Comparison of ENCODE assay signal across 11 cellular contexts in the genomic region with DNA sequence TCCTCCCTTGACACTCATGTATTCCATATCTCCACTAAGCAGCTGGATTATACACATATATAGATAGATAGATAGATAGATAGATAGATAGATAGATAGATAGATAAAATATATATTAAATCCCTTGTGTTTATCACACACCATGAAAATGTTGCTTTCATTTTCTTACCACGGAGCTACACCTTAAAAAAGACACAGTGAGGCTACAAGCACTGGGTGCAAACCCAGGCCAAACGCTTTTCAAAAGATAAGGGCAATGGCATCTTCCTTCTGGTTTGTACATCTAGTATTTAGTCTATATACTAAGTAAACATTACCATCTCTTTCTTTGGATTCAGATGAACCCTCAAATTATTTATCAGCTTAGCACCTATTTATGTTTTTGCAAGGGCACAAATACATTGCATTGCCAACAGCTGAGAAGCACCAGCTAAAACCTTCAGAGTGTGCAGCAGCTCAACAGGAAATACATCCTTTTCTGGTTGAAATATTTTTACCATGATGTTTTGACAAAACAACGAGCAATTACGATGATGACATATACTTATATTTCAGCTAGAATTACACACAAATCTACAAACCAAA.
DNase-seq lines count a peak whose midpoint lies in the region; ATAC-seq, FAIRE-seq and TF ChIP-seq lines count a peak whose summit lies in the region.
"Had no signal": no experiment of that assay in that cellular context is flagged by ENCODE, and none has a peak within 500 bp of the region (broad histone marks: within the 10 kb centered on the region; RNA-seq: fewer than 3 reads in every experiment).

No MANE protein-coding gene starts in this region.

- H3K27ac ChIP-seq in body of pancreas (peak overlapping the region in 1 of 4 donors; percentile 37), pancreas (no peak overlapping the region)

- H3K4me1 ChIP-seq in body of pancreas, result no peaks in the 10 kb centered on the region
- H3K4me1 ChIP-seq in pancreas, result no peaks in the 10 kb centered on the region

- TF ChIP-seq CTCF in body of pancreas (IDR thresholded peaks at IDR 0.05) (no peak), pancreas (IDR thresholded peaks at IDR 0.05) (no peak), lower leg skin (IDR thresholded peaks at IDR 0.05) (no peak)

- TF ChIP-seq POLR2A in body of pancreas (IDR thresholded peaks at IDR 0.05) (no peak), lower leg skin (IDR thresholded peaks at IDR 0.05) (no peak)

- intact Hi-C loops in body of pancreas (cut with DNase I) (no loop called here), pancreas (cut with DNase I) (no loop called here), lower leg skin (cut with DNase I; ENCODE audit: low total_unique reads) (no loop called here)

- H3K4me3 ChIP-seq in body of pancreas (no peak overlapping the region), pancreas (no peak overlapping the region), lower leg skin (ENCODE audit: low read depth, poor library complexity, severe bottlenecking) (no peak overlapping the region)
- H3K4me3 ChIP-seq: smooth muscle cell had no signal

- H3K36me3 ChIP-seq in body of pancreas (replicated peaks in 1 of 2; ENCODE audit: insufficient read depth in 1 of 2, low read depth in 2 of 2), result peaks cover 0 to 3% of the 10 kb centered on the region in 2 donors
- H3K36me3 ChIP-seq in pancreas, result peaks cover 0 to 7% (median 0%) of the 10 kb centered on the region in 3 donors

- ATAC-seq in GM18508 (IDR thresholded peaks at IDR 0.05; ENCODE audit: insufficient read depth, unreplicated experiment) (peak; percentile 33), GM21529 (IDR thresholded peaks at IDR 0.05; ENCODE audit: unreplicated experiment) (peak; percentile 54), HG03521 (IDR thresholded peaks at IDR 0.05; ENCODE audit: unreplicated experiment) (peak; percentile 36), body of pancreas (no peak), pancreas (no peak)

- DNase-seq in germinal center (ENCODE audit: low spot score) (peak; percentile 37), cortex of kidney (lab: John Stamatoyannopoulos, UW) (no peak), body of pancreas (no peak), pancreas (no peak), lower leg skin (ENCODE audit: low spot score in 2 of 2) (no peak)
- DNase-seq: activated CD8-positive, alpha-beta memory T cell treated with anti-CD3 and anti-CD28 coated beads, Interleukin-2, amount 50 U/mL, for 48 hours; glutamatergic neuron had no signal

- FAIRE-seq in pancreas (lab: Jason Lieb, UNC), result no peak

- H3K9me3 ChIP-seq in body of pancreas (no peaks in the 10 kb centered on the region), pancreas (no peaks in the 10 kb centered on the region)

- WGBS in body of pancreas, 2 donors, result 75 to 84% methylated on average over 4 of the region's 4 CpGs
- 83 to 85% methylated on average over 4 of the region's 4 CpGs for WGBS in pancreas, 2 donors
- WGBS in lower leg skin, 2 donors, result 62 to 75% methylated on average over 4 of the region's 4 CpGs

- no peaks in the 10 kb centered on the region for H3K27me3 ChIP-seq in body of pancreas
- H3K27me3 ChIP-seq in pancreas, result no peaks in the 10 kb centered on the region

Comparison
In these comparisons a context has a peak if more than half of its experiments do, and no peak if none do; other contexts are left out.
1. ATAC-seq: peak in GM18508 (single experiment), GM21529 (single experiment) and HG03521 (single experiment); none in body of pancreas (single experiment) and pancreas (0 of 4).